34 cellular contexts compared by ENCODE assay signal in the genomic region with DNA sequence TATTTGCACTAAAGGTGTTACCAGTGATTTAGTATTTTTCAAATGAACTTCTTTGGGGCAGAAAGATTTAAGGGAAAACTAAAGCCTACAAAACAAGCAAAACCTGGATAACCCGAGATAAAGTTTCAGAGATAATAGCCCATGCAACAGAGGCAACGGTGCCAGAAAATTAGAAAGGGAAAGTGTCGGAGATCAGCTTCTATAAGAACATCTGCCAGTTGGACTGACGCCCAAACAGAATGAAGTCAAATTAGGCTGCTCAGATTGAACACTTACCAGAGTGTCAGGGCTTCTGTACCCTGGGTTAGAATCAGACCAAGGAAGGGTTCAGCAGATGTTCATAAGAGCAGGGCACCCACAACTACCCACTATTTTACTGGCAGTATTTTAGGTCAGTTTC. TPM values are rescaled to one million over a fixed set of nuclear protein-coding genes. Genes with fewer than 3 reads are reported as not detected.
DNase-seq lines count a peak whose midpoint lies in the region; ATAC-seq, FAIRE-seq and TF ChIP-seq lines count a peak whose summit lies in the region.
"Had no signal": no experiment of that assay in that cellular context is flagged by ENCODE, and none has a peak within 500 bp of the region (broad histone marks: within the 10 kb centered on the region; RNA-seq: fewer than 3 reads in every experiment).

No MANE protein-coding gene starts in this region.

- no peaks in the 10 kb centered on the region for H3K9me3 ChIP-seq in colonic mucosa
- H3K9me3 ChIP-seq: Caco-2, HAP-1, left lung, pancreas, testis had no signal

- no peak for TF ChIP-seq CTCF in colonic mucosa (IDR thresholded peaks at IDR 0.05)

- H3K4me1 ChIP-seq in colonic mucosa: peaks cover 6% of the 10 kb centered on the region
- H3K4me1 ChIP-seq: Caco-2, HAP-1, testis had no signal

- H3K36me3 ChIP-seq in colonic mucosa: no peaks in the 10 kb centered on the region
- H3K36me3 ChIP-seq: HAP-1, neural progenitor cell had no signal

- intact Hi-C loops in colonic mucosa (cut with DNase I): loop anchor here (5.0 kb wide), 1 partner anchor 42 kb away; no protein-coding TSS in a partner anchor

- H3K4me3 ChIP-seq in colonic mucosa: no peak overlapping the region
- H3K4me3 ChIP-seq: HAP-1, left lung, neural progenitor cell, pancreas, testis had no signal

- FAIRE-seq in frontal cortex (lab: Jason Lieb, UNC): no peak
- FAIRE-seq: astrocyte, islet of Langerhans, pancreas, RCC 7860 had no signal

- peak; percentile 19 for DNase-seq in NCI-H2029 treated with DMSO at 0.1 percent for 48 hours (lab: John Stamatoyannopoulos, UW)
- DNase-seq in NCI-H2029 (lab: John Stamatoyannopoulos, UW): no peak
- peak; percentile 96 for DNase-seq in NCI-H1105 treated with DMSO at 0.1 percent for 48 hours (lab: John Stamatoyannopoulos, UW)
- peak; percentile 45 for DNase-seq in NCI-H2196 treated with DMSO at 0.1 percent for 48 hours (lab: John Stamatoyannopoulos, UW; ENCODE audit: unreplicated experiment)
- peak; percentile 39 for DNase-seq in colonic mucosa
- no peak for DNase-seq in frontal cortex (ENCODE audit: low spot score in 2 of 2)
- DNase-seq in AG08395 (ENCODE audit: low spot score): no peak
- DNase-seq: 8988T; activated CD4-positive, alpha-beta memory T cell treated with anti-CD3 and anti-CD28 coated beads for 36 hours; activated CD4-positive, alpha-beta T cell treated with anti-CD3 and anti-CD28 coated beads for 1 hour; activated T-cell treated with anti-CD3 and anti-CD28 coated beads, Interleukin-2, amount 50 U/mL, for 72 hours; Caco-2; caudate nucleus; cortex of kidney; DMS79 treated with DMSO at 0.1 percent for 48 hours; effector memory CD4-positive, alpha-beta T cell; glutamatergic neuron; Kasumi-1; left lung; NCI-H187 treated with DMSO at 0.1 percent for 48 hours; NCI-H526; pancreas; retina; SIG-M5; stimulated activated CD4-positive, alpha-beta T cell treated with anti-CD3 and anti-CD28 coated beads, Interleukin-2, amount 100 ng/mL, for 24 hours; SW 1271; testis had no signal

- ATAC-seq in HG03097 (IDR thresholded peaks at IDR 0.05; ENCODE audit: low FRiP score, unreplicated experiment): no peak
- ATAC-seq: activated T-cell treated with anti-CD3 and anti-CD28 coated beads, Interleukin-2, amount 50 U/mL, for 72 hours; left lung; pancreas had no signal

- H3K27ac ChIP-seq in colonic mucosa: no peak overlapping the region
- H3K27ac ChIP-seq: C4-2B, left lung, neural progenitor cell, pancreas, testis had no signal

- H3K27me3 ChIP-seq in colonic mucosa: no peaks in the 10 kb centered on the region
- H3K27me3 ChIP-seq: left lung, neural progenitor cell, pancreas, testis had no signal

- H3K9ac ChIP-seq in colonic mucosa (ENCODE audit: low read depth in 2 of 2, low read length in 2 of 2): no peak overlapping the region
- H3K9ac ChIP-seq: neural progenitor cell had no signal

RNA-seq across cellular contexts. Expression of a gene that starts 12.9 kb away (rescaled TPM):
- 10 to 100 TPM; 25.3 to 57.3 TPM for total RNA-seq in colonic mucosa
- total RNA-seq in frontal cortex: 5.7 TPM
- total RNA-seq: activated CD4-positive, alpha-beta memory T cell treated with anti-CD3 and anti-CD28 coated beads for 36 hours; activated T-cell treated with anti-CD3 and anti-CD28 coated beads, Interleukin-2, amount 50 U/mL, for 72 hours had no signal

Comparison
In these comparisons a context has a peak if more than half of its experiments do, and no peak if none do; other contexts are left out.
1. DNase-seq: peak in NCI-H2029 treated with DMSO at 0.1 percent for 48 hours (single experiment), NCI-H1105 treated with DMSO at 0.1 percent for 48 hours (single experiment), NCI-H2196 treated with DMSO at 0.1 percent for 48 hours (single experiment) and colonic mucosa (single experiment); none in NCI-H2029 (single experiment), frontal cortex (0 of 2) and AG08395 (single experiment).